23 cellular contexts compared by ENCODE assay signal in the genomic region with DNA sequence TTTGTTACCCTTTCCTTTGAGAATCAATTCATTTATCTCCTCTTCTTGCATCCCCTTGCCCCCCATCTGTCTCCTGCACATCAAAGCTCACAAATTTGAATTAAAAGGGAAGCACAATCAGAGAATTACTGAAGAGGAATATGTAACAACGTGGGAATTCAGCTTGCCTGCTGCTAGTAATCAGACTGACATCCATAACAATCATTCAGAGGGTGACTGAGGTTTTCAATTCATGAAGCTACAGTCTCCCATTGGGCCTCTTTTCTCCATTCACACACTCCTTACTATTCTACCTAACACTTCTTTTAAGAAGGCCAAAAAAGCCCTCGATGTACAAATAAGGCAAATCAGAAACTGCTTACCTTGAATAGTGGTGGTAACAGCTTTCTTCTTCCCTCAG. TPM values are rescaled to one million over a fixed set of nuclear protein-coding genes. Genes with fewer than 3 reads are reported as not detected.
A peak's percentile ranks its signal among the peaks of the same experiment; 100 is the strongest.
DNase-seq lines count a peak whose midpoint lies in the region; ATAC-seq, FAIRE-seq and TF ChIP-seq lines count a peak whose summit lies in the region.
"Had no signal": no experiment of that assay in that cellular context is flagged by ENCODE, and none has a peak within 500 bp of the region (broad histone marks: within the 10 kb centered on the region; RNA-seq: fewer than 3 reads in every experiment).

No MANE protein-coding gene starts in this region.

- H3K4me1 ChIP-seq in H9 (ENCODE audit: insufficient read depth, low read length) (peaks cover 2% of the 10 kb centered on the region; the same call in 1 of the 2 replicates), H1 (replicated peaks in 1 of 4; ENCODE audit: control insufficient read depth in 3 of 4, insufficient read depth in 4 of 4, low read length in 3 of 4) (peaks cover 0 to 6% (median 3%) of the 10 kb centered on the region in 4 experiments; a peak in 4 of 7 replicates), iPS-20b (ENCODE audit: insufficient read depth, low read length) (peaks cover 13% of the 10 kb centered on the region)
- H3K4me1 ChIP-seq: HAP-1, SJSA1 had no signal

- H3K79me1 ChIP-seq in H9 (ENCODE audit: insufficient read depth, low read depth, low read length, poor library complexity, severe bottlenecking) (no peaks in the 10 kb centered on the region), H1 (ENCODE audit: low read depth, low read length) (no peaks in the 10 kb centered on the region)

- H3K23ac ChIP-seq in H9 (ENCODE audit: insufficient read length, low read depth, low read length) (no peak overlapping the region), H1 (ENCODE audit: insufficient read length) (no peak overlapping the region)

- H4K20me1 ChIP-seq in H9 (ENCODE audit: control insufficient read depth, insufficient read depth, insufficient read length), result no peaks in the 10 kb centered on the region
- no peaks in the 10 kb centered on the region for H4K20me1 ChIP-seq in H1 (replicated peaks in 1 of 2; ENCODE audit: control insufficient read depth in 1 of 2, insufficient read depth in 2 of 2, low read length in 2 of 2)

- no peak overlapping the region for H3K18ac ChIP-seq in H9 (ENCODE audit: insufficient read length, low read depth, low read length)
- no peak overlapping the region for H3K18ac ChIP-seq in H1 (ENCODE audit: extremely low read depth, low read length)

- no peaks in the 10 kb centered on the region for H3K27me3 ChIP-seq in H9 (ENCODE audit: insufficient read depth, low read length)
- H3K27me3 ChIP-seq in H1 (replicated peaks in 1 of 4; ENCODE audit: control insufficient read depth in 3 of 4, extremely low read depth in 1 of 4, insufficient read depth in 3 of 4, low read length in 3 of 4), result no peaks in the 10 kb centered on the region
- H3K27me3 ChIP-seq in iPS-20b (ENCODE audit: insufficient read depth, low read length), result no peaks in the 10 kb centered on the region
- H3K27me3 ChIP-seq: SJSA1 had no signal

- H2BK15ac ChIP-seq in H9 (ENCODE audit: low read depth, low read length), result no peak overlapping the region
- H2BK15ac ChIP-seq in H1 (ENCODE audit: low read length), result no peak overlapping the region

- TF ChIP-seq POLR2A in H1 (IDR thresholded peaks at IDR 0.05; ENCODE audit: control extremely low read depth in 1 of 2, low read depth in 2 of 2, low read length in 2 of 2), result no peak

- H3K4me3 ChIP-seq in H1 (ENCODE audit: extremely low read depth in 1 of 4, insufficient read depth in 2 of 4, low read depth in 3 of 4, low read length in 4 of 4) (peak overlapping the region in 1 of 4 experiments; percentile 14; a peak in 1 of 8 replicates), iPS-20b (ENCODE audit: low read length) (peak overlapping the region; percentile 19; the same call in 1 of the 2 replicates)
- H3K4me3 ChIP-seq: HAP-1, SJSA1 had no signal

- CTCF ChIA-PET in H1 (lab: Charles Lee; ENCODE audit: partially characterized antibody) (interaction anchor here (1.9 kb wide), 1 partner anchor 55 kb away, joined by 8 read pairs; no protein-coding TSS in a partner anchor), T-cell (lab: Charles Lee) (interaction anchor here in 1 of 2 donors (0.9 kb wide), 1 partner anchor 10 kb away, joined by 3 read pairs; no protein-coding TSS in a partner anchor)

- no peak overlapping the region for H2AK5ac ChIP-seq in H9 (ENCODE audit: insufficient read length, low read length)
- H2AK5ac ChIP-seq in H1 (ENCODE audit: low read depth, low read length), result no peak overlapping the region

- H2BK12ac ChIP-seq in H9 (ENCODE audit: insufficient read length, low read depth, low read length) (no peak overlapping the region), H1 (ENCODE audit: low read depth, low read length) (no peak overlapping the region)

- POLR2A ChIA-PET in H1 (lab: Charles Lee; ENCODE audit: partially characterized antibody), result interaction anchor here (1.1 to 1.4 kb wide), 3 partner anchors 23 to 25 kb away, joined by 3 to 4 read pairs (median 4); a partner anchor contains a TSS
- POLR2A ChIA-PET in T-cell (lab: Charles Lee), result no interaction called here

- H3K4me3 Mint-ChIP-seq in H9, result peak overlapping the region in 1 of 2 experiments; percentile 28; a peak in 1 of 5 replicates
- H3K4me3 Mint-ChIP-seq in stimulated activated effector memory CD8-positive, alpha-beta T cell treated with anti-CD3 and anti-CD28 coated beads, Interleukin-12 subunit alpha, Interleukin-12 subunit beta, amount 100 ng/mL, for 72 hours, result no peak overlapping the region
- no peak overlapping the region for H3K4me3 Mint-ChIP-seq in T-cell

- H3K36me3 ChIP-seq in H1 (ENCODE audit: control insufficient read depth in 2 of 4, insufficient read depth in 4 of 4, low read length in 3 of 4) (no peaks in the 10 kb centered on the region; a peak in 1 of 8 replicates), iPS-20b (ENCODE audit: insufficient read depth, low read depth, low read length) (peaks cover 13% of the 10 kb centered on the region)

- H3K79me2 ChIP-seq in H9 (ENCODE audit: insufficient read depth, low read length) (no peaks in the 10 kb centered on the region), H1 (ENCODE audit: control insufficient read depth in 1 of 2, insufficient read depth in 2 of 2, low read length in 2 of 2) (no peaks in the 10 kb centered on the region)

- no peaks in the 10 kb centered on the region for H3K9me3 Mint-ChIP-seq in H9
- no peaks in the 10 kb centered on the region for H3K9me3 Mint-ChIP-seq in stimulated activated effector memory CD8-positive, alpha-beta T cell treated with anti-CD3 and anti-CD28 coated beads, Interleukin-12 subunit alpha, Interleukin-12 subunit beta, amount 100 ng/mL, for 72 hours
- H3K9me3 Mint-ChIP-seq in T-cell, result no peaks in the 10 kb centered on the region

- H2BK20ac ChIP-seq in H9 (ENCODE audit: low read depth, low read length, poor library complexity, severe bottlenecking) (no peak overlapping the region), H1 (ENCODE audit: low read length) (no peak overlapping the region)

- H3T11ph ChIP-seq in H9 (ENCODE audit: low read length), result no peak overlapping the region

- H2AFZ ChIP-seq in H9 (ENCODE audit: low read length) (no peak overlapping the region), H1 (ENCODE audit: low read length) (no peak overlapping the region)

- H3K27me3 Mint-ChIP-seq in H9 (ENCODE audit: low read depth) (no peaks in the 10 kb centered on the region), T-cell (no peaks in the 10 kb centered on the region)

- H3K56ac ChIP-seq in H9 (ENCODE audit: insufficient read length, low read depth, low read length), result no peak overlapping the region
- no peak overlapping the region for H3K56ac ChIP-seq in H1 (replicated peaks; ENCODE audit: insufficient read length, low read depth, low read length)

- DNase-seq in H9, result no peak
- no peak for DNase-seq in H1 (ENCODE audit: low read depth in 1 of 2, low spot score in 2 of 2)
- no peak for DNase-seq in stimulated activated effector memory CD8-positive, alpha-beta T cell treated with anti-CD3 and anti-CD28 coated beads, Interleukin-12 subunit alpha, Interleukin-12 subunit beta, amount 100 ng/mL, for 72 hours (ENCODE audit: low spot score in 2 of 2)
- DNase-seq in T-cell, result no peak
- no peak for DNase-seq in NCI-H1105 (lab: John Stamatoyannopoulos, UW)
- no peak for DNase-seq in NCI-H146 treated with DMSO at 0.1 percent for 48 hours (lab: John Stamatoyannopoulos, UW; ENCODE audit: unreplicated experiment)
- DNase-seq: EL, GF-D8, IMR-90, MV-4-11, NCI-H1417 treated with DMSO at 0.1 percent for 48 hours, NCI-H187 treated with DMSO at 0.1 percent for 48 hours, NCI-H2107, NCI-H446 treated with DMSO at 0.1 percent for 48 hours, NCI-H526 treated with DMSO at 0.1 percent for 48 hours had no signal

- no peak for TF ChIP-seq RAD21 in H1 (IDR thresholded peaks at IDR 0.05 in 1 of 2, conservative IDR thresholded peaks at IDR 0.05 in 1 of 2; ENCODE audit: low read depth in 2 of 2, low read length in 2 of 2)

- H3K4ac ChIP-seq in H9 (ENCODE audit: low read depth, low read length) (no peak overlapping the region), H1 (replicated peaks; ENCODE audit: insufficient read length, low read depth, low read length) (no peak overlapping the region)

- H3K14ac ChIP-seq in H9 (ENCODE audit: insufficient read depth, low read length), result no peak overlapping the region
- no peak overlapping the region for H3K14ac ChIP-seq in H1 (ENCODE audit: insufficient read length)

- H2BK120ac ChIP-seq in H9 (ENCODE audit: low read depth, low read length, poor library complexity, severe bottlenecking) (no peak overlapping the region), H1 (replicated peaks; ENCODE audit: low read depth, low read length) (no peak overlapping the region)

- TF ChIP-seq EP300 in H1 (IDR thresholded peaks at IDR 0.05; ENCODE audit: borderline replicate concordance in 1 of 2, low read depth in 2 of 2, low read length in 2 of 2), result no peak

- peak; percentile 58 for FAIRE-seq in H1 (lab: Jason Lieb, UNC)
- FAIRE-seq: A204.1 had no signal

- H3K23me2 ChIP-seq in H9 (ENCODE audit: insufficient read length, low read depth, low read length, poor library complexity, severe bottlenecking) (no peaks in the 10 kb centered on the region), H1 (ENCODE audit: low read depth, low read length) (no peaks in the 10 kb centered on the region)

- H3K9ac ChIP-seq in H9 (ENCODE audit: extremely low read depth, insufficient read length, low read length) (no peak overlapping the region), H1 (replicated peaks in 1 of 4; ENCODE audit: extremely low read depth in 1 of 4, low read depth in 3 of 4, low read length in 3 of 4) (no peak overlapping the region), iPS-20b (ENCODE audit: low read depth, low read length) (peak overlapping the region; percentile 49; the same call in 1 of the 2 replicates)
- H3K9ac ChIP-seq: KMS-11 had no signal

- no peak overlapping the region for H4K8ac ChIP-seq in H9 (replicated peaks; ENCODE audit: insufficient read length, low read depth, low read length)
- no peak overlapping the region for H4K8ac ChIP-seq in H1 (ENCODE audit: extremely low read depth, insufficient read depth, low read length)

- H3K9me3 ChIP-seq in H9 (ENCODE audit: control insufficient read depth, low read depth, low read length), result no peaks in the 10 kb centered on the region
- H3K9me3 ChIP-seq in H1 (ENCODE audit: insufficient read depth in 2 of 2, low read depth in 1 of 2, low read length in 1 of 2), result no peaks in the 10 kb centered on the region
- no peaks in the 10 kb centered on the region for H3K9me3 ChIP-seq in iPS-20b (ENCODE audit: insufficient read depth, low read depth, low read length)
- H3K9me3 ChIP-seq: HAP-1, SJSA1 had no signal

- WGBS in H9 (ENCODE audit: extremely low coverage, insufficient read length, low lambda C conversion rate), result no CpG with 5 or more reads among the region's 2 CpGs
- WGBS in H1 (ENCODE audit: extremely low coverage in 1 of 2, insufficient coverage in 1 of 2, insufficient read length in 1 of 2, insufficient replicate concordance in 2 of 2, low coverage in 1 of 2, low lambda C conversion rate in 2 of 2, missing lambda C conversion rate in 1 of 2), 2 experiments, result 14% methylated on average over 2 of the region's 2 CpGs; no CpG with 5 or more reads in 1 of the 2 experiments

- H3K4me1 Mint-ChIP-seq in H9 (peaks cover 14 to 16% of the 10 kb centered on the region in 2 experiments), T-cell (no peaks in the 10 kb centered on the region)
- no peaks in the 10 kb centered on the region for H3K4me1 Mint-ChIP-seq in stimulated activated effector memory CD8-positive, alpha-beta T cell treated with anti-CD3 and anti-CD28 coated beads, Interleukin-12 subunit alpha, Interleukin-12 subunit beta, amount 100 ng/mL, for 72 hours

- no peak overlapping the region for H4K5ac ChIP-seq in H9 (ENCODE audit: insufficient read length, low read depth, low read length)
- no peak overlapping the region for H4K5ac ChIP-seq in H1 (ENCODE audit: insufficient read length, low read depth, low read length)

- TF ChIP-seq CTCF in H9 (conservative IDR thresholded peaks at IDR 0.05), result no peak
- no peak for TF ChIP-seq CTCF in H1 (IDR thresholded peaks at IDR 0.05; ENCODE audit: control extremely low read depth in 1 of 3, insufficient read depth in 1 of 3, low read depth in 1 of 3, low read length in 3 of 3)

- H3K36me3 Mint-ChIP-seq in H9 (ENCODE audit: insufficient read depth in 1 of 3, low read depth in 3 of 3), result peaks cover 0 to 10% (median 1%) of the 10 kb centered on the region in 3 experiments; a peak in 4 of 7 replicates
- peaks cover 76% of the 10 kb centered on the region for H3K36me3 Mint-ChIP-seq in stimulated activated effector memory CD8-positive, alpha-beta T cell treated with anti-CD3 and anti-CD28 coated beads, Interleukin-12 subunit alpha, Interleukin-12 subunit beta, amount 100 ng/mL, for 72 hours
- peaks cover 37% of the 10 kb centered on the region for H3K36me3 Mint-ChIP-seq in T-cell

- H4K91ac ChIP-seq in H9 (ENCODE audit: insufficient read length, low read depth, low read length) (no peak overlapping the region), H1 (replicated peaks; ENCODE audit: insufficient read length, low read length) (no peak overlapping the region)

- H3K4me2 ChIP-seq in H9 (ENCODE audit: insufficient read depth, insufficient read length, low read length) (no peak overlapping the region), H1 (ENCODE audit: insufficient read depth in 1 of 2, low read depth in 2 of 2, low read length in 2 of 2) (peak overlapping the region in 1 of 2 experiments; percentile 31; a peak in 1 of 4 replicates)
- H3K4me2 ChIP-seq: KMS-11 had no signal

- H3K27ac ChIP-seq in H9 (ENCODE audit: insufficient read length, low read depth, low read length) (no peak overlapping the region), H1 (ENCODE audit: low read depth, low read length) (no peak overlapping the region), iPS-20b (ENCODE audit: low read length) (no peak overlapping the region)
- H3K27ac ChIP-seq: C4-2B, HL-60, KMS-11, SJSA1 had no signal

- no peak for ATAC-seq in stimulated activated effector memory CD8-positive, alpha-beta T cell treated with anti-CD3 and anti-CD28 coated beads, Interleukin-12 subunit alpha, Interleukin-12 subunit beta, amount 100 ng/mL, for 72 hours
- ATAC-seq in T-cell (replicated peaks in 1 of 4), result no peak
- ATAC-seq: Right ventricle myocardium inferior had no signal

- no peak overlapping the region for H2BK5ac ChIP-seq in H9 (ENCODE audit: insufficient read length, low read length)
- H2BK5ac ChIP-seq in H1 (ENCODE audit: low read depth, low read length), result no peak overlapping the region

- H3K27ac Mint-ChIP-seq in H9, result peak overlapping the region; percentile 2 to 53 (median 14); a peak in 3 of 7 replicates
- peak overlapping the region; percentile 54 for H3K27ac Mint-ChIP-seq in stimulated activated effector memory CD8-positive, alpha-beta T cell treated with anti-CD3 and anti-CD28 coated beads, Interleukin-12 subunit alpha, Interleukin-12 subunit beta, amount 100 ng/mL, for 72 hours
- no peak overlapping the region for H3K27ac Mint-ChIP-seq in T-cell

RNA-seq across cellular contexts. Expression of a gene that starts 24.3 kb away (rescaled TPM):
- 43.4 and 46.9 TPM in 2 replicates for total RNA-seq in H9 (2021)
- 55.6 and 57.9 TPM in 2 replicates for total RNA-seq in H1 (2021; fragmentation: NEBNext Ultra II Directional; extraction: Animal tissue kit (Norgen Biotek cat#: 25700))
- 7.8 and 16.0 TPM in 2 replicates for polyA plus RNA-seq in H1 (2011; rRNA removed)
- polyA plus RNA-seq in H1 (2011; cell fraction: cytosol; rRNA removed), result 21.3 TPM
- polyA plus RNA-seq in H1 (2011; cell fraction: nucleus; rRNA removed), result 4.6 TPM
- 19.5 to 37.3 TPM (median 22.6 TPM) in 4 replicates for polyA plus RNA-seq in H1 (2012, experiment 1 of 2)
- polyA plus RNA-seq in H1 (2012, experiment 2 of 2), result 2.7 TPM
- polyA plus RNA-seq in H1 (2013, experiment 1 of 2), result 27.0 TPM
- 24.8 TPM for polyA plus RNA-seq in H1 (2013, experiment 2 of 2)
- polyA minus RNA-seq in H1 (2011; rRNA and poly(A)+ RNA removed), result 15.8 and 30.2 TPM in 2 replicates
- 16.0 TPM for polyA minus RNA-seq in H1 (2011; cell fraction: cytosol; rRNA and poly(A)+ RNA removed)
- polyA minus RNA-seq in H1 (2011; cell fraction: nucleus; rRNA and poly(A)+ RNA removed), result 23.6 TPM
- total RNA-seq in T-cell, result 1 to 10 TPM; 3.4 to 6.8 (median 5.3) TPM

RNA-seq across cellular contexts. Expression of a gene that starts 31.3 kb away (rescaled TPM):
- 11.4 and 12.7 TPM in 2 replicates for total RNA-seq in H9 (2021)
- total RNA-seq in H1 (2021; fragmentation: NEBNext Ultra II Directional; extraction: Animal tissue kit (Norgen Biotek cat#: 25700)), result 9.9 and 12.0 TPM in 2 replicates
- polyA plus RNA-seq in H1 (2011; rRNA removed), result 2.9 and 6.6 TPM in 2 replicates
- polyA plus RNA-seq in H1 (2011; cell fraction: cytosol; rRNA removed), result 5.9 TPM
- polyA plus RNA-seq in H1 (2011; cell fraction: nucleus; rRNA removed), result 4.9 TPM
- 5.2 to 8.3 TPM (median 5.4 TPM) in 4 replicates for polyA plus RNA-seq in H1 (2012, experiment 1 of 2)
- polyA plus RNA-seq in H1 (2012, experiment 2 of 2), result 2.0 TPM
- 4.8 TPM for polyA plus RNA-seq in H1 (2013, experiment 1 of 2)
- polyA plus RNA-seq in H1 (2013, experiment 2 of 2), result 4.6 TPM
- polyA minus RNA-seq in H1 (2011; rRNA and poly(A)+ RNA removed), result 8.1 and 8.9 TPM in 2 replicates
- 13.1 TPM for polyA minus RNA-seq in H1 (2011; cell fraction: cytosol; rRNA and poly(A)+ RNA removed)
- polyA minus RNA-seq in H1 (2011; cell fraction: nucleus; rRNA and poly(A)+ RNA removed), result 10.6 TPM
- total RNA-seq in T-cell, result 10 to 100 TPM; 19.0 to 25.9 (median 23.7) TPM

Comparison
In these comparisons a context has a peak if more than half of its experiments do, and no peak if none do; other contexts are left out.
1. H3K27ac Mint-ChIP-seq: peak in H9 (3 of 3) and stimulated activated effector memory CD8-positive, alpha-beta T cell treated with anti-CD3 and anti-CD28 coated beads, Interleukin-12 subunit alpha, Interleukin-12 subunit beta, amount 100 ng/mL, for 72 hours (single experiment); none in T-cell (0 of 2).